ENCODE assay signal across 31 cellular contexts in genomic region chr22:27340047-27340446, GRCh38.
"Had no signal": no experiment of that assay in that cellular context is flagged by ENCODE, and none has a peak within 500 bp of the region (broad histone marks: within the 10 kb centered on the region; RNA-seq: fewer than 3 reads in every experiment).

No MANE protein-coding gene starts in this region.

- H3K27me3 ChIP-seq: ovary, testis, tibial artery, upper lobe of right lung, uterus had no signal

- H3K9ac ChIP-seq: neural progenitor cell, parathyroid adenoma had no signal

- H3K36me3 ChIP-seq: neural progenitor cell, ovary, spleen, suprapubic skin, tibial artery, transverse colon, upper lobe of right lung, uterus had no signal

- H3K27ac ChIP-seq: neural progenitor cell, ovary, parathyroid adenoma, psoas muscle, skin epidermis, spleen, suprapubic skin, testis, tibial artery, transverse colon, upper lobe of right lung, uterus had no signal

- H3K4me1 Mint-ChIP-seq: natural killer cell; nephron; neural progenitor cell; stimulated activated memory B cell treated with anti-CD40 and anti-IgM and Interleukin-4, amounts not matched to agents 10 μg/mL and 1 μg/mL and 100 μg/mL, for 72 hours; stimulated activated naive CD8-positive, alpha-beta T cell treated with anti-CD3 and anti-CD28 coated beads, Interleukin-15, amount 100 ng/mL, for 72 hours had no signal

- H3K79me2 ChIP-seq: parathyroid adenoma had no signal

- H3K36me3 Mint-ChIP-seq: natural killer cell; neural progenitor cell; stimulated activated memory B cell treated with anti-CD40 and anti-IgM and Interleukin-4, amounts not matched to agents 10 μg/mL and 1 μg/mL and 100 μg/mL, for 72 hours; type B pancreatic cell had no signal

- H3K4me2 ChIP-seq: neural progenitor cell, smooth muscle cell had no signal

- H3K9me3 ChIP-seq: ovary, testis, upper lobe of right lung had no signal

- H2AFZ ChIP-seq: neural progenitor cell, parathyroid adenoma had no signal

- H3K4me3 ChIP-seq: neural progenitor cell, ovary, psoas muscle, skin epidermis, smooth muscle cell, spleen, suprapubic skin, testis, tibial artery, transverse colon, upper lobe of right lung, uterus had no signal

- H3K27me3 Mint-ChIP-seq: stimulated activated memory B cell treated with anti-CD40 and anti-IgM and Interleukin-4, amounts not matched to agents 10 μg/mL and 1 μg/mL and 100 μg/mL, for 72 hours had no signal

- H3K4me1 ChIP-seq: neural progenitor cell, parathyroid adenoma, psoas muscle, spleen, suprapubic skin, testis, transverse colon, upper lobe of right lung, uterus had no signal

- DNase-seq: natural killer cell; occipital lobe; ovary; posterior cingulate gyrus; psoas muscle; right cardiac atrium; spleen; stimulated activated CD4-positive, alpha-beta T cell treated with anti-CD3 and anti-CD28 coated beads, Interleukin-12 subunit alpha, Interleukin-12 subunit beta, amount 100 ng/mL, for 4 hours; stimulated activated CD4-positive, alpha-beta T cell treated with anti-CD3 and anti-CD28 coated beads, Interleukin-1b, Interleukin-23, amount 100 ng/mL, for 48 hours; stimulated activated CD4-positive, alpha-beta T cell treated with anti-CD3 and anti-CD28 coated beads, Interleukin-4, amount 100 ng/mL, for 1 hour; stimulated activated CD4-positive, alpha-beta T cell treated with anti-CD3 and anti-CD28 coated beads, Interleukin-4, amount 100 ng/mL, for 4 hours; stimulated activated CD8-positive, alpha-beta memory T cell treated with anti-CD3 and anti-CD28 coated beads, Interleukin-4, amount 100 ng/mL, for 48 hours; stimulated activated naive CD4-positive, alpha-beta T cell; stimulated activated naive CD8-positive, alpha-beta T cell treated with anti-CD3 and anti-CD28 coated beads, Interleukin-15, amount 100 ng/mL, for 72 hours; stimulated activated naive CD8-positive, alpha-beta T cell treated with anti-CD3 and anti-CD28 coated beads, Interleukin-15, Interleukin-2, amounts not matched to agents 100 U/mL and 50 U/mL, for 24 hours; substantia nigra; testis; tibial artery; transverse colon; upper lobe of right lung; uterus had no signal

- H3K4me3 Mint-ChIP-seq: natural killer cell; nephron; neural progenitor cell; stimulated activated memory B cell treated with anti-CD40 and anti-IgM and Interleukin-4, amounts not matched to agents 10 μg/mL and 1 μg/mL and 100 μg/mL, for 72 hours; stimulated activated naive CD8-positive, alpha-beta T cell treated with anti-CD3 and anti-CD28 coated beads, Interleukin-15, amount 100 ng/mL, for 72 hours; type B pancreatic cell had no signal

- H3K27ac Mint-ChIP-seq: natural killer cell; nephron; neural progenitor cell; progenitor cell of endocrine pancreas; stimulated activated memory B cell treated with anti-CD40 and anti-IgM and Interleukin-4, amounts not matched to agents 10 μg/mL and 1 μg/mL and 100 μg/mL, for 72 hours; stimulated activated naive CD8-positive, alpha-beta T cell treated with anti-CD3 and anti-CD28 coated beads, Interleukin-15, amount 100 ng/mL, for 72 hours; type B pancreatic cell had no signal

- ATAC-seq: psoas muscle; right cardiac atrium; sciatic nerve; stimulated activated naive CD8-positive, alpha-beta T cell treated with anti-CD3 and anti-CD28 coated beads, Interleukin-15, amount 100 ng/mL, for 72 hours; stimulated activated naive CD8-positive, alpha-beta T cell treated with anti-CD3 and anti-CD28 coated beads, Interleukin-15, Interleukin-2, amounts not matched to agents 100 U/mL and 50 U/mL, for 24 hours; upper lobe of right lung had no signal

- H3K9me3 Mint-ChIP-seq: natural killer cell; stimulated activated naive CD8-positive, alpha-beta T cell treated with anti-CD3 and anti-CD28 coated beads, Interleukin-15, amount 100 ng/mL, for 72 hours had no signal
